ENCODE assay signal across 15 cellular contexts in the genomic region with DNA sequence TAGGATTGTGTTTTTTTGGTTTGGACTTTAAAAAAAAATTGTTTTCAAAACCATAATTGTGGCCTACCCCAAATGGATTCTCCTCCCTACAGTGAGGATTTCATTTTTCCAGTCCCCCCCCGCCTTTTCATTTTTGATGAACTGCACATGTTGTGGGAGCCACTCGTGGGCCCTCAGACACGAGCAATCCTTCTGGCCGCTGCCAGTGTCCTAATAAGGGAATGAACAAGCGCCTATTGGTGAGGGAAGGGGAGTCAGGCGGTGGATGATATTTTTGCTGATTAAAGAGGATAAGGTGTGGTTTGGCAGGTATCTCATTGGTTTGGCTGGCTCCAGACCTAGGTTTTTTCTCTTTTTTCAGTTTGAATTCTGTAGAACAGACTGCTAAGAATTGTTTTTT.
DNase-seq lines count a peak whose midpoint lies in the region; ATAC-seq and TF ChIP-seq lines count a peak whose summit lies in the region.
"Had no signal": no experiment of that assay in that cellular context is flagged by ENCODE, and none has a peak within 500 bp of the region (broad histone marks: within the 10 kb centered on the region; RNA-seq: fewer than 3 reads in every experiment).

No MANE protein-coding gene starts in this region.

- DNase-seq in GM03348 (ENCODE audit: low spot score) = peak; percentile 53
- DNase-seq in astrocyte of the hippocampus (ENCODE audit: low read depth, low spot score) = peak; percentile 71
- DNase-seq in right atrium auricular region (ENCODE audit: low spot score) = no peak
- DNase-seq in osteocyte (ENCODE audit: extremely low spot score, unreplicated experiment) = no peak
- no peak for DNase-seq in putamen (ENCODE audit: low spot score)
- no peak for DNase-seq in COLO668 (lab: John Stamatoyannopoulos, UW; ENCODE audit: unreplicated experiment)
- no peak for DNase-seq in head of caudate nucleus
- DNase-seq: activated CD4-positive, alpha-beta T cell treated with anti-CD3 and anti-CD28 coated beads, Interleukin-2, amount 50 U/mL, for 48 hours; MG63; NCI-H2029; occipital lobe; stimulated activated naive CD4-positive, alpha-beta T cell treated with Interleukin-2 at 50 U/mL for 16 hours had no signal

- no peak for ATAC-seq in GM19467 (IDR thresholded peaks at IDR 0.05; ENCODE audit: unreplicated experiment)

- peaks cover 0 to 70% of the 10 kb centered on the region in 2 donors for H3K4me1 ChIP-seq in right atrium auricular region

- no peaks in the 10 kb centered on the region for H3K27me3 ChIP-seq in right atrium auricular region
- H3K27me3 ChIP-seq: MG63 had no signal

- H3K27ac Mint-ChIP-seq in osteocyte (ENCODE audit: unreplicated experiment) = peak overlapping the region; percentile 62
- H3K27ac Mint-ChIP-seq: activated T-helper 1 cell treated with anti-CD3 and anti-CD28 coated beads, Interleukin-12 subunit alpha, Interleukin-12 subunit beta, Interleukin-2, Interleukin-4 antibody, amounts not matched to agents 30 ng/mL and 10 ng/mL and 1 ng/mL, durations not matched to agents 14 hours and 24 hours and 36 hours had no signal

- no peak overlapping the region for H3K4me3 ChIP-seq in right atrium auricular region
- H3K4me3 ChIP-seq: MG63 had no signal

- TF ChIP-seq CTCF in right atrium auricular region (IDR thresholded peaks at IDR 0.05) (no peak), osteocyte (IDR thresholded peaks at IDR 0.05) (no peak)

- no peaks in the 10 kb centered on the region for H3K9me3 ChIP-seq in right atrium auricular region
- H3K9me3 ChIP-seq: MG63 had no signal

- H3K36me3 Mint-ChIP-seq in osteocyte (ENCODE audit: unreplicated experiment) = peaks cover 44% of the 10 kb centered on the region

- H3K36me3 ChIP-seq in right atrium auricular region = peaks cover 16% of the 10 kb centered on the region
- H3K36me3 ChIP-seq: MG63 had no signal

- H3K9me3 Mint-ChIP-seq in osteocyte (ENCODE audit: unreplicated experiment) = no peaks in the 10 kb centered on the region
- H3K9me3 Mint-ChIP-seq: activated T-helper 1 cell treated with anti-CD3 and anti-CD28 coated beads, Interleukin-12 subunit alpha, Interleukin-12 subunit beta, Interleukin-2, Interleukin-4 antibody, amounts not matched to agents 30 ng/mL and 10 ng/mL and 1 ng/mL, durations not matched to agents 14 hours and 24 hours and 36 hours; brain had no signal

- H3K27ac ChIP-seq in right atrium auricular region = peak overlapping the region; percentile 69 to 76

- peaks cover 56% of the 10 kb centered on the region for H3K4me1 Mint-ChIP-seq in osteocyte (ENCODE audit: unreplicated experiment)

- no peaks in the 10 kb centered on the region for H3K27me3 Mint-ChIP-seq in osteocyte (ENCODE audit: unreplicated experiment)
- H3K27me3 Mint-ChIP-seq: brain had no signal

- intact Hi-C loops in head of caudate nucleus (cut with DNase I) = no loop called here

- H3K4me3 Mint-ChIP-seq in osteocyte (ENCODE audit: unreplicated experiment) = no peak overlapping the region
- H3K4me3 Mint-ChIP-seq: activated T-helper 1 cell treated with anti-CD3 and anti-CD28 coated beads, Interleukin-12 subunit alpha, Interleukin-12 subunit beta, Interleukin-2, Interleukin-4 antibody, amounts not matched to agents 30 ng/mL and 10 ng/mL and 1 ng/mL, durations not matched to agents 14 hours and 24 hours and 36 hours; brain had no signal

Comparison
In these comparisons a context has a peak if more than half of its experiments do, and no peak if none do; other contexts are left out.
1. DNase-seq: peak in GM03348 (single experiment) and astrocyte of the hippocampus (single experiment); none in right atrium auricular region (single experiment), osteocyte (single experiment), putamen (single experiment), COLO668 (single experiment) and head of caudate nucleus (0 of 42).